In genomic region chr17:19513897-19514488, GRCh38 we compare ENCODE assay signal across 8 cellular contexts. TPM values are rescaled to one million over a fixed set of nuclear protein-coding genes. Genes with fewer than 3 reads are reported as not detected.
A peak's percentile ranks its signal among the peaks of the same experiment; 100 is the strongest.
DNase-seq lines count a peak whose midpoint lies in the region; ATAC-seq and TF ChIP-seq lines count a peak whose summit lies in the region.

No MANE protein-coding gene starts in this region.

- peak; percentile 72 for DNase-seq in EL
- peak; percentile 19 for DNase-seq in LNCaP clone FGC (ENCODE audit: low read depth)
- DNase-seq in SKM-1 (lab: John Stamatoyannopoulos, UW; ENCODE audit: unreplicated experiment) = peak; percentile 59
- peak; percentile 57 for DNase-seq in activated naive CD8-positive, alpha-beta T cell treated with anti-CD3 and anti-CD28 coated beads for 36 hours
- peak; percentile 78 for DNase-seq in glutamatergic neuron
- peak; percentile 78 for DNase-seq in pons (ENCODE audit: low spot score)
- DNase-seq in uterus = peak; percentile 76 to 80

- no peak overlapping the region for H3K27ac Mint-ChIP-seq in activated naive CD8-positive, alpha-beta T cell treated with anti-CD3 and anti-CD28 coated beads for 36 hours
- no peak overlapping the region for H3K27ac Mint-ChIP-seq in glutamatergic neuron (ENCODE audit: unreplicated experiment)

- intact Hi-C loops in uterus (cut with DNase I; ENCODE audit: low total_unique reads) = loop anchor here (5.0 to 10.0 kb wide), 2 partner anchors 139 to 253 kb away; partner anchors contain the start of gene MAPK7

- no peaks in the 10 kb centered on the region for H3K36me3 ChIP-seq in uterus

- no peaks in the 10 kb centered on the region for H3K27me3 ChIP-seq in uterus

- no peaks in the 10 kb centered on the region for H3K9me3 Mint-ChIP-seq in activated naive CD8-positive, alpha-beta T cell treated with anti-CD3 and anti-CD28 coated beads for 36 hours
- H3K9me3 Mint-ChIP-seq in glutamatergic neuron (ENCODE audit: unreplicated experiment) = peaks cover 3% of the 10 kb centered on the region

- H3K36me3 Mint-ChIP-seq in activated naive CD8-positive, alpha-beta T cell treated with anti-CD3 and anti-CD28 coated beads for 36 hours = no peaks in the 10 kb centered on the region
- H3K36me3 Mint-ChIP-seq in glutamatergic neuron (ENCODE audit: unreplicated experiment) = no peaks in the 10 kb centered on the region

- H3K27me3 Mint-ChIP-seq in activated naive CD8-positive, alpha-beta T cell treated with anti-CD3 and anti-CD28 coated beads for 36 hours = no peaks in the 10 kb centered on the region
- peaks cover 2% of the 10 kb centered on the region for H3K27me3 Mint-ChIP-seq in glutamatergic neuron (ENCODE audit: unreplicated experiment)

- H3K4me3 ChIP-seq in LNCaP clone FGC (ENCODE audit: low read depth, low read length) (no peak overlapping the region), uterus (no peak overlapping the region)

- no peak for ATAC-seq in GM18505 (IDR thresholded peaks at IDR 0.05; ENCODE audit: unreplicated experiment)

- H3K4me3 Mint-ChIP-seq in activated naive CD8-positive, alpha-beta T cell treated with anti-CD3 and anti-CD28 coated beads for 36 hours = no peak overlapping the region
- H3K4me3 Mint-ChIP-seq in glutamatergic neuron (ENCODE audit: unreplicated experiment) = no peak overlapping the region

- peaks cover 2% of the 10 kb centered on the region for H3K4me1 Mint-ChIP-seq in activated naive CD8-positive, alpha-beta T cell treated with anti-CD3 and anti-CD28 coated beads for 36 hours
- no peaks in the 10 kb centered on the region for H3K4me1 Mint-ChIP-seq in glutamatergic neuron (ENCODE audit: low read depth, unreplicated experiment)

- peak; percentile 97 for TF ChIP-seq CTCF in LNCaP clone FGC (IDR thresholded peaks at IDR 0.05; ENCODE audit: control insufficient read depth, extremely low read depth, insufficient read depth)
- peak; percentile 84 for TF ChIP-seq CTCF in glutamatergic neuron (IDR thresholded peaks at IDR 0.05; ENCODE audit: partially characterized antibody, unreplicated experiment)
- TF ChIP-seq CTCF in uterus (IDR thresholded peaks at IDR 0.05) = peak; percentile 90 to 95 (median 92)

- peak overlapping the region; percentile 77 to 85 for H3K27ac ChIP-seq in uterus

- TF ChIP-seq POLR2A in uterus (IDR thresholded peaks at IDR 0.05) = no peak
- TF ChIP-seq POLR2A in GM18505 (IDR thresholded peaks at IDR 0.05; ENCODE audit: borderline replicate concordance, extremely low read depth, insufficient read depth, insufficient read length) = no peak

- H3K9me3 ChIP-seq in uterus = no peaks in the 10 kb centered on the region

- H3K4me1 ChIP-seq in uterus = peaks cover 0 to 3% of the 10 kb centered on the region in 2 donors

RNA-seq across cellular contexts. Expression of gene SLC47A1, which starts 19.7 kb away (rescaled TPM):
- total RNA-seq in activated naive CD8-positive, alpha-beta T cell treated with anti-CD3 and anti-CD28 coated beads for 36 hours = not detected
- total RNA-seq in glutamatergic neuron (ENCODE audit: unreplicated experiment) (not detected), uterus (10 to 100 TPM in 3 of 4 donors, 1 to 10 TPM in 1; 6.2 to 28.5 (median 18.4) TPM)

Comparison
In these comparisons a context has a peak if more than half of its experiments do, and no peak if none do; other contexts are left out.
1. DNase-seq: peak in every context shown above with its lines; median percentile 78 in glutamatergic neuron; 78 in pons; 78 in uterus; 72 in EL; 59 in SKM-1; 57 in activated naive CD8-positive, alpha-beta T cell treated with anti-CD3 and anti-CD28 coated beads for 36 hours; 19 in LNCaP clone FGC.